In genomic region chr4:57211131-57211530, GRCh38 we compare ENCODE assay signal across 14 cellular contexts.
"Had no signal": no experiment of that assay in that cellular context is flagged by ENCODE, and none has a peak within 500 bp of the region (broad histone marks: within the 10 kb centered on the region; RNA-seq: fewer than 3 reads in every experiment).

No MANE protein-coding gene starts in this region.

- H3K9me3 ChIP-seq: gastrocnemius medialis, heart left ventricle, thyroid gland had no signal

- DNase-seq: activated CD4-positive, CD25-positive, alpha-beta regulatory T cell treated with anti-CD3 and anti-CD28 coated beads, Interleukin-2, amount 50 U/mL, for 72 hours; activated naive CD4-positive, alpha-beta T cell treated with Interleukin-2 at 50 U/mL for 16 hours; activated T-cell treated with anti-CD3 and anti-CD28 coated beads for 4 hours; anterior cingulate cortex; brain microvascular endothelial cell; gastrocnemius medialis; heart left ventricle; immature natural killer cell; mesenchymal stem cell; natural killer cell; stimulated activated CD4-positive, alpha-beta T cell treated with anti-CD3 and anti-CD28 coated beads, Interleukin-12 subunit alpha, Interleukin-12 subunit beta, amount 100 ng/mL, for 4 hours; stimulated activated CD4-positive, alpha-beta T cell treated with anti-CD3 and anti-CD28 coated beads, Interleukin-2, amount 100 ng/mL, for 24 hours; thyroid gland had no signal

- H3K27ac Mint-ChIP-seq: immature natural killer cell, natural killer cell had no signal

- H3K36me3 Mint-ChIP-seq: immature natural killer cell, natural killer cell had no signal

- H3K27ac ChIP-seq: brain microvascular endothelial cell, epithelial cell of prostate, gastrocnemius medialis, heart left ventricle, thyroid gland had no signal

- H3K4me1 ChIP-seq: gastrocnemius medialis, heart left ventricle had no signal

- H3K4me3 Mint-ChIP-seq: immature natural killer cell, natural killer cell had no signal

- H3K9me3 Mint-ChIP-seq: immature natural killer cell, natural killer cell had no signal

- H3K4me1 Mint-ChIP-seq: immature natural killer cell, natural killer cell had no signal

- H3K4me3 ChIP-seq: gastrocnemius medialis, heart left ventricle, thyroid gland had no signal

- H3K27me3 ChIP-seq: brain microvascular endothelial cell, gastrocnemius medialis, thyroid gland had no signal

- H3K36me3 ChIP-seq: brain microvascular endothelial cell, gastrocnemius medialis, heart left ventricle, thyroid gland had no signal
